In the genomic region with DNA sequence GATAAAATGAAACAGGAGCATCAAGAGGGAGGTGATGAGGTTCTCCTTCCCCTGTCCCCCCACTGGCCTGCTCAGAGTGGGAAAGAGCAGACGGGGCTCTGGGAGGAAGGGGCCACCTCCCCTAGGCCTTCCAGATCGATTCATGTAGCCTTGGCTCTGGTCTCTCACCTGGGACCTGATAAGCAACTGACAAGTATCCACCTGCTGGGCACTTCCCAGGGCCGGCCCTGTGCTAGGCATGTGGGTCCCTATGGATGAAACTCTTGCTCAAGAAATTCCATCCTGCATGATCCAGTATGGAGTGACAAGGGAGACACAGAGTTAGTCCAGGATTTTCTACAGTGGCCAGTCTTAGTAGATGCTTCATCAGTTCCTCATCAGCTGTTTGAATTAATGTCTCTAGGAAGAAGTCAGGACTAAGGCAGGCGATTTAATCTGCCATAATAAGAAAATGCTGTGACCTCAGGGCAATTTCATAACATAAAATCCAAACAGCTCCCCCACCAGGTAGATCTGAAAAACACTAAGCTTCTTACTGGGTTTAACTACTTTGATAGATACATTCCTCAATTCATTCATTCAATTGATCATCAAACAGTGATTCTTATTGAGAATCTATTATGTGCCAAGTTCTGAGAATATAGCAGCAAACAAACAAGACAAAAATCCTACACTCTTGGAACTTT, we compare ENCODE assay signal across 17 cellular contexts. TPM values are rescaled to one million over a fixed set of nuclear protein-coding genes. Genes with fewer than 3 reads are reported as not detected.
DNase-seq lines count a peak whose midpoint lies in the region; ATAC-seq, FAIRE-seq and TF ChIP-seq lines count a peak whose summit lies in the region.
"Had no signal": no experiment of that assay in that cellular context is flagged by ENCODE, and none has a peak within 500 bp of the region (broad histone marks: within the 10 kb centered on the region; RNA-seq: fewer than 3 reads in every experiment).

No MANE protein-coding gene starts in this region.

- H3K4me1 ChIP-seq in HepG2 (ENCODE audit: insufficient read depth, low read length) = peaks cover 23% of the 10 kb centered on the region
- H3K4me1 ChIP-seq in right lobe of liver = peaks cover 0 to 2% (median 1%) of the 10 kb centered on the region in 4 donors
- peaks cover 10% of the 10 kb centered on the region in 2 experiments; a peak in 3 of 5 replicates for H3K4me1 ChIP-seq in K562 (replicated peaks in 1 of 2; ENCODE audit: control insufficient read depth in 2 of 2, insufficient read depth in 2 of 2, low read length in 2 of 2)
- no peaks in the 10 kb centered on the region for H3K4me1 ChIP-seq in mesendoderm (ENCODE audit: control insufficient read depth, low read depth, low read length)
- H3K4me1 ChIP-seq: Caco-2, parathyroid adenoma had no signal

- TF ChIP-seq POLR2A in HepG2 (IDR thresholded peaks at IDR 0.05; ENCODE audit: insufficient read depth in 1 of 2, low read depth in 2 of 2, low read length in 2 of 2) = no peak
- no peak for TF ChIP-seq POLR2A in right lobe of liver (IDR thresholded peaks at IDR 0.05)
- no peak for TF ChIP-seq POLR2A in K562 (conservative IDR thresholded peaks at IDR 0.05)

- H3K9me1 ChIP-seq in K562 (ENCODE audit: control insufficient read depth, insufficient read depth, low read length) = no peaks in the 10 kb centered on the region

- no peak overlapping the region for H4K8ac ChIP-seq in mesendoderm (ENCODE audit: low read depth, low read length)

- H3K27me3 ChIP-seq in HepG2 (ENCODE audit: control insufficient read depth in 1 of 2, insufficient read depth in 2 of 2, low read length in 2 of 2) (no peaks in the 10 kb centered on the region), right lobe of liver (no peaks in the 10 kb centered on the region), K562 (ENCODE audit: control insufficient read depth in 2 of 2, insufficient read depth in 2 of 2, low read length in 2 of 2) (no peaks in the 10 kb centered on the region), mesendoderm (ENCODE audit: insufficient read depth, low read length, poor library complexity) (no peaks in the 10 kb centered on the region)

- ATAC-seq in HepG2 (no peak), right lobe of liver (no peak), K562 (no peak), omental fat pad (ENCODE audit: low FRiP score) (no peak), T-cell (replicated peaks in 1 of 4) (no peak)
- no peak for ATAC-seq in stimulated activated effector memory CD8-positive, alpha-beta T cell treated with anti-CD3 and anti-CD28 coated beads, Interleukin-12 subunit alpha, Interleukin-12 subunit beta, amount 100 ng/mL, for 72 hours
- ATAC-seq: activated naive CD8-positive, alpha-beta T cell treated with anti-CD3 and anti-CD28 coated beads, Interleukin-2, amount 50 U/mL, for 24 hours had no signal

- no peak overlapping the region for H2BK15ac ChIP-seq in mesendoderm (replicated peaks; ENCODE audit: low read depth)

- no peak overlapping the region for H3K23ac ChIP-seq in mesendoderm (ENCODE audit: low read length)

- H3K18ac ChIP-seq in mesendoderm (ENCODE audit: low read length) = no peak overlapping the region

- H3K4me3 Mint-ChIP-seq in T-cell = no peak overlapping the region
- H3K4me3 Mint-ChIP-seq in stimulated activated effector memory CD8-positive, alpha-beta T cell treated with anti-CD3 and anti-CD28 coated beads, Interleukin-12 subunit alpha, Interleukin-12 subunit beta, amount 100 ng/mL, for 72 hours = no peak overlapping the region
- H3K4me3 Mint-ChIP-seq: activated CD4-positive, alpha-beta T cell treated with anti-CD3 and anti-CD28 coated beads, Interleukin-2, amount 10 ng/mL, durations not matched to agents 7 days and 5 days; activated naive CD8-positive, alpha-beta T cell treated with anti-CD3 and anti-CD28 coated beads, Interleukin-2, amount 50 U/mL, for 24 hours had no signal

- H3K9ac ChIP-seq in HepG2 (ENCODE audit: insufficient read depth, low read depth, low read length) = no peak overlapping the region
- no peak overlapping the region for H3K9ac ChIP-seq in K562 (ENCODE audit: insufficient read depth in 1 of 2, low read depth in 2 of 2, low read length in 2 of 2)
- H3K9ac ChIP-seq in mesendoderm (ENCODE audit: low read length) = no peak overlapping the region
- H3K9ac ChIP-seq: parathyroid adenoma had no signal

- no peaks in the 10 kb centered on the region for H3K9me3 Mint-ChIP-seq in T-cell
- H3K9me3 Mint-ChIP-seq in stimulated activated effector memory CD8-positive, alpha-beta T cell treated with anti-CD3 and anti-CD28 coated beads, Interleukin-12 subunit alpha, Interleukin-12 subunit beta, amount 100 ng/mL, for 72 hours = no peaks in the 10 kb centered on the region
- H3K9me3 Mint-ChIP-seq: activated CD4-positive, alpha-beta T cell treated with anti-CD3 and anti-CD28 coated beads, Interleukin-2, amount 10 ng/mL, durations not matched to agents 7 days and 5 days; activated naive CD8-positive, alpha-beta T cell treated with anti-CD3 and anti-CD28 coated beads, Interleukin-2, amount 50 U/mL, for 24 hours had no signal

- WGBS in HepG2 (ENCODE audit: low lambda C conversion rate) = 98% methylated on average over 3 of the region's 4 CpGs
- WGBS in right lobe of liver (ENCODE audit: insufficient coverage, low coverage, low lambda C conversion rate, missing lambda C conversion rate) = 92% methylated on average over 4 of the region's 4 CpGs
- 84% methylated on average over 4 of the region's 4 CpGs for WGBS in K562 (ENCODE audit: insufficient coverage, low coverage, missing lambda C conversion rate)
- no CpG with 5 or more reads among the region's 4 CpGs for WGBS in mesendoderm (ENCODE audit: extremely low coverage, insufficient coverage, low lambda C conversion rate)

- no peak overlapping the region for H4K5ac ChIP-seq in mesendoderm (ENCODE audit: low read length)

- H3K27ac Mint-ChIP-seq in T-cell = no peak overlapping the region
- H3K27ac Mint-ChIP-seq in stimulated activated effector memory CD8-positive, alpha-beta T cell treated with anti-CD3 and anti-CD28 coated beads, Interleukin-12 subunit alpha, Interleukin-12 subunit beta, amount 100 ng/mL, for 72 hours = no peak overlapping the region
- H3K27ac Mint-ChIP-seq: activated CD4-positive, alpha-beta T cell treated with anti-CD3 and anti-CD28 coated beads, Interleukin-2, amount 10 ng/mL, durations not matched to agents 7 days and 5 days; activated naive CD8-positive, alpha-beta T cell treated with anti-CD3 and anti-CD28 coated beads, Interleukin-2, amount 50 U/mL, for 24 hours had no signal

- H3K4me2 ChIP-seq in HepG2 (ENCODE audit: low read depth, low read length) = no peak overlapping the region
- H3K4me2 ChIP-seq in K562 (ENCODE audit: insufficient read depth, low read length) = no peak overlapping the region
- H3K4me2 ChIP-seq in mesendoderm (ENCODE audit: low read length) = no peak overlapping the region

- H3K36me3 Mint-ChIP-seq in T-cell = peaks cover 33% of the 10 kb centered on the region
- peaks cover 34% of the 10 kb centered on the region for H3K36me3 Mint-ChIP-seq in stimulated activated effector memory CD8-positive, alpha-beta T cell treated with anti-CD3 and anti-CD28 coated beads, Interleukin-12 subunit alpha, Interleukin-12 subunit beta, amount 100 ng/mL, for 72 hours

- no peak overlapping the region for H2AK5ac ChIP-seq in mesendoderm (ENCODE audit: low read length)

- peaks cover 0 to 5% (median 0%) of the 10 kb centered on the region in 3 donors for H3K4me1 Mint-ChIP-seq in T-cell
- peaks cover 27% of the 10 kb centered on the region for H3K4me1 Mint-ChIP-seq in stimulated activated effector memory CD8-positive, alpha-beta T cell treated with anti-CD3 and anti-CD28 coated beads, Interleukin-12 subunit alpha, Interleukin-12 subunit beta, amount 100 ng/mL, for 72 hours

- H3K79me2 ChIP-seq in HepG2 (ENCODE audit: insufficient read depth, low read length) (no peaks in the 10 kb centered on the region), K562 (ENCODE audit: control insufficient read depth, insufficient read depth, low read length) (no peaks in the 10 kb centered on the region), mesendoderm (ENCODE audit: control insufficient read depth, insufficient read depth, low read length) (no peaks in the 10 kb centered on the region)
- H3K79me2 ChIP-seq: parathyroid adenoma had no signal

- in situ Hi-C loops in HepG2 (cut with HindIII; ENCODE audit: extremely low pct_ligation_motif_present, low pct_unique_long_range_greater_than_20kb) (no loop called here), K562 (cut with MboI) (no loop called here)

- H3K9me3 ChIP-seq in HepG2 (ENCODE audit: low read length) (no peaks in the 10 kb centered on the region), right lobe of liver (no peaks in the 10 kb centered on the region), K562 (replicated peaks; ENCODE audit: control insufficient read depth, insufficient read depth, low read depth, low read length) (no peaks in the 10 kb centered on the region)
- H3K9me3 ChIP-seq: Caco-2 had no signal

- H3K56ac ChIP-seq in mesendoderm (ENCODE audit: low read length) = no peak overlapping the region

- TF ChIP-seq CTCF in HepG2 (CRISPR knock-in tag; IDR thresholded peaks at IDR 0.05) (peak; percentile 10; the same call in 1 of the 2 replicates), right lobe of liver (IDR thresholded peaks at IDR 0.05) (no peak), K562 (IDR thresholded peaks at IDR 0.05 in 2 of 3, conservative IDR thresholded peaks at IDR 0.05 in 1 of 3; ENCODE audit: insufficient read depth in 2 of 3, low read depth in 1 of 3, low read length in 3 of 3) (peak in 2 of 3 experiments; percentile 16 to 29; a peak in 2 of 6 replicates), omental fat pad (IDR thresholded peaks at IDR 0.05) (no peak)

- POLR2A ChIA-PET in HepG2 (lab: Yijun Ruan, JAX) (interaction anchor here (0.6 to 0.7 kb wide), 2 partner anchors 148 to 417 kb away, joined by 3 to 4 read pairs; no protein-coding TSS in a partner anchor), K562 (lab: Yijun Ruan, JAX) (no interaction called here), T-cell (lab: Charles Lee) (no interaction called here)

- intact Hi-C loops in HepG2 (cut with micrococcal nuclease; ENCODE audit: unreplicated experiment) = no loop called here
- intact Hi-C loops in right lobe of liver (cut with DNase I) = no loop called here
- intact Hi-C loops in K562 (cut with micrococcal nuclease) = no loop called here

- H2AFZ ChIP-seq in HepG2 (ENCODE audit: low read length) (no peak overlapping the region), K562 (ENCODE audit: low read depth, low read length) (no peak overlapping the region)
- H2AFZ ChIP-seq: parathyroid adenoma had no signal

- H3K79me1 ChIP-seq in mesendoderm (ENCODE audit: low read length) = no peaks in the 10 kb centered on the region

- H2BK120ac ChIP-seq in mesendoderm (ENCODE audit: low read depth, low read length) = no peak overlapping the region

- TF ChIP-seq EP300 in HepG2 (IDR thresholded peaks at IDR 0.05; ENCODE audit: low read depth in 2 of 2, low read length in 2 of 2) (no peak), HepG2 (CRISPR knock-in tag; IDR thresholded peaks at IDR 0.05; ENCODE audit: borderline replicate concordance) (no peak), K562 (IDR thresholded peaks at IDR 0.05; ENCODE audit: low read length) (no peak)

- H3K4me3 ChIP-seq in HepG2 (replicated peaks in 1 of 3; ENCODE audit: insufficient read depth in 1 of 3, low read depth in 2 of 3, low read length in 3 of 3) (no peak overlapping the region), right lobe of liver (no peak overlapping the region), K562 (no peak overlapping the region), mesendoderm (ENCODE audit: low read length) (no peak overlapping the region)

- FAIRE-seq in HepG2 (lab: Jason Lieb, UNC) = no peak
- FAIRE-seq in K562 (lab: Jason Lieb, UNC) = peak; percentile 60

- no peak for TF ChIP-seq RAD21 in HepG2 (CRISPR knock-in tag; IDR thresholded peaks at IDR 0.05)
- TF ChIP-seq RAD21 in K562 (CRISPR knock-in tag; conservative IDR thresholded peaks at IDR 0.05 in 1 of 2, IDR thresholded peaks at IDR 0.05 in 1 of 2) = no peak

- BruUV-seq in HepG2 (replicated peaks; lab: Mats Ljungman, UMichigan) (no TSS peak), K562 (replicated peaks; lab: Mats Ljungman, UMichigan) (no TSS peak)

- CTCF ChIA-PET in HepG2 (lab: Yijun Ruan, JAX; ENCODE audit: low intra/inter-chr PET ratio, low total read pairs) (no interaction called here), K562 (lab: Yijun Ruan, JAX; ENCODE audit: low intra/inter-chr PET ratio) (interaction anchor here (0.6 kb wide), 1 partner anchor 412 kb away, joined by 4 read pairs; no protein-coding TSS in a partner anchor), T-cell (lab: Charles Lee) (interaction anchor here (0.6 to 0.8 kb wide), 5 partner anchors 12 to 327 kb away, joined by 3 to 8 read pairs (median 4); no protein-coding TSS in a partner anchor)

- DNase-seq in HepG2 (ENCODE audit: low spot score) (no peak), right lobe of liver (no peak), K562 (ENCODE audit: extremely low read depth in 1 of 4, low spot score in 3 of 4) (peak in 2 of 4 experiments; percentile 30 to 36), mesendoderm (peak; percentile 29), NCI-H2107 (lab: John Stamatoyannopoulos, UW) (no peak), omental fat pad (ENCODE audit: low spot score) (no peak), T-cell (no peak)
- DNase-seq in stimulated activated effector memory CD8-positive, alpha-beta T cell treated with anti-CD3 and anti-CD28 coated beads, Interleukin-12 subunit alpha, Interleukin-12 subunit beta, amount 100 ng/mL, for 72 hours (ENCODE audit: low spot score in 2 of 2) = no peak
- DNase-seq: activated CD4-positive, alpha-beta T cell treated with anti-CD3 and anti-CD28 coated beads, Interleukin-2, amount 10 ng/mL, durations not matched to agents 7 days and 5 days; activated naive CD8-positive, alpha-beta T cell treated with anti-CD3 and anti-CD28 coated beads, Interleukin-2, amount 50 U/mL, for 24 hours; activated T-cell treated with anti-CD3 and anti-CD28 coated beads, Interleukin-2, amount 50 U/mL, for 1 hour; Caco-2; GF-D8; hippocampal formation; NCI-H187 had no signal

- H3K27ac ChIP-seq in HepG2 (ENCODE audit: extremely low read length, insufficient read depth, low read length) (no peak overlapping the region), right lobe of liver (no peak overlapping the region), K562 (ENCODE audit: extremely low read depth, low read depth, low read length) (no peak overlapping the region), mesendoderm (ENCODE audit: low read depth, low read length) (no peak overlapping the region)
- H3K27ac ChIP-seq: HL-60, parathyroid adenoma had no signal

- H3K4ac ChIP-seq in mesendoderm (ENCODE audit: low read depth, low read length) = no peak overlapping the region

- H2BK5ac ChIP-seq in mesendoderm (ENCODE audit: low read length) = no peak overlapping the region

- no peaks in the 10 kb centered on the region for H4K20me1 ChIP-seq in HepG2 (ENCODE audit: insufficient read depth, low read length)
- 0 out of 2 replicates have a peak, but pooled peaks cover 3% of the 10 kb centered on the region for H4K20me1 ChIP-seq in K562 (replicated peaks; ENCODE audit: control insufficient read depth, insufficient read depth, low read length)

- peaks cover 0 to 6% of the 10 kb centered on the region in 2 experiments; a peak in 2 of 5 replicates for H3K36me3 ChIP-seq in HepG2 (replicated peaks in 1 of 2; ENCODE audit: control insufficient read depth in 1 of 2, insufficient read depth in 2 of 2, low read length in 2 of 2)
- H3K36me3 ChIP-seq in right lobe of liver = no peaks in the 10 kb centered on the region
- no peaks in the 10 kb centered on the region for H3K36me3 ChIP-seq in K562 (ENCODE audit: control insufficient read depth, insufficient read depth, low read length)
- no peaks in the 10 kb centered on the region for H3K36me3 ChIP-seq in mesendoderm (ENCODE audit: control insufficient read depth, insufficient read depth, low read length)

- H3K27me3 Mint-ChIP-seq in T-cell = no peaks in the 10 kb centered on the region
- H3K27me3 Mint-ChIP-seq: activated CD4-positive, alpha-beta T cell treated with anti-CD3 and anti-CD28 coated beads, Interleukin-2, amount 10 ng/mL, durations not matched to agents 7 days and 5 days; activated naive CD8-positive, alpha-beta T cell treated with anti-CD3 and anti-CD28 coated beads, Interleukin-2, amount 50 U/mL, for 24 hours had no signal

RNA-seq across cellular contexts. Expression of a gene that starts 44.7 kb away (rescaled TPM):
- total RNA-seq in HepG2 (2016; rRNA removed; fragmentation: Illumina TruSeq; extraction: Trizol) (21.8 and 32.5 TPM in 2 replicates), right lobe of liver (10 to 100 TPM; 20.8 to 50.0 (median 33.6) TPM), K562 (2014; rRNA removed) (4.1 and 6.2 TPM in 2 replicates), K562 (2014; rRNA removed; fragmentation: Illumina TruSeq; extraction: Trizol) (6.2 and 6.4 TPM in 2 replicates), K562 (2015; rRNA removed; fragmentation: Illumina TruSeq; extraction: Trizol) (6.6 and 7.9 TPM in 2 replicates), K562 (2021) (60.6 and 62.1 TPM in 2 replicates), omental fat pad (100 to 1,000 TPM in 1 of 4 donors, 10 to 100 TPM in 3; 93.9 to 141 (median 95.4) TPM), T-cell (100 to 1,000 TPM; 329 to 974 (median 377) TPM)
- total RNA-seq in HepG2 (2016; cell fraction: cytosol; rRNA removed; fragmentation: Illumina TruSeq; extraction: Trizol; ENCODE audit: low read depth) = 10.9 and 11.1 TPM in 2 replicates
- total RNA-seq in HepG2 (2016; cell fraction: insoluble cytoplasmic fraction; rRNA removed; fragmentation: Illumina TruSeq; extraction: Trizol) = 20.7 and 30.7 TPM in 2 replicates
- total RNA-seq in HepG2 (2016; cell fraction: membrane; rRNA removed; fragmentation: Illumina TruSeq; extraction: Trizol) = 45.2 and 45.6 TPM in 2 replicates
- 28.9 and 31.5 TPM in 2 replicates for total RNA-seq in HepG2 (2016; cell fraction: nucleus; rRNA removed; fragmentation: Illumina TruSeq; extraction: Trizol)
- polyA plus RNA-seq in HepG2 (2011; rRNA removed) (11.2 and 12.5 TPM in 2 replicates), K562 (2011; rRNA removed) (6.5 and 11.7 TPM in 2 replicates), K562 (2014; fragmentation: Illumina TruSeq; extraction: Trizol) (20.0 and 20.3 TPM in 2 replicates), K562 (2014; fragmentation: Nextera tagmentation; extraction: Ambion mirVana) (10 to 100 TPM; 32.4 to 42.8 TPM), K562 (2014; rRNA removed) (21.8 and 23.7 TPM in 2 replicates)
- polyA plus RNA-seq in HepG2 (2011; cell fraction: cytosol; rRNA removed) = 6.8 and 9.1 TPM in 2 replicates
- polyA plus RNA-seq in HepG2 (2011; cell fraction: nucleus; rRNA removed) = 13.5 and 16.7 TPM in 2 replicates
- polyA plus RNA-seq in HepG2 (2012) = 52.4 and 60.8 TPM in 2 replicates
- 10.6 and 12.4 TPM in 2 replicates for polyA plus RNA-seq in HepG2 (2016; cell fraction: cytosol; fragmentation: Illumina TruSeq; extraction: Trizol; ENCODE audit: low read depth)
- polyA plus RNA-seq in HepG2 (2016; cell fraction: insoluble cytoplasmic fraction; fragmentation: Illumina TruSeq; extraction: Trizol; ENCODE audit: low read depth) = 78.1 and 90.4 TPM in 2 replicates
- polyA plus RNA-seq in HepG2 (2016; cell fraction: membrane; fragmentation: Illumina TruSeq; extraction: Trizol; ENCODE audit: low read depth) = 44.3 and 47.5 TPM in 2 replicates
- 95.3 and 99.0 TPM in 2 replicates for polyA plus RNA-seq in HepG2 (2016; cell fraction: nucleus; fragmentation: Illumina TruSeq; extraction: Trizol; ENCODE audit: insufficient read depth, low read depth)
- 3.9 and 12.4 TPM in 2 replicates for polyA minus RNA-seq in HepG2 (2011; rRNA and poly(A)+ RNA removed; ENCODE audit: low replicate concordance)
- polyA minus RNA-seq in HepG2 (2011; cell fraction: cytosol; rRNA and poly(A)+ RNA removed) = 25.5 and 27.1 TPM in 2 replicates
- polyA minus RNA-seq in HepG2 (2011; cell fraction: nucleus; rRNA and poly(A)+ RNA removed) = 10.1 and 12.1 TPM in 2 replicates
- 9.5 and 13.7 TPM in 2 replicates for total RNA-seq in K562 (2011; cell fraction: chromatin; rRNA removed; ENCODE audit: low replicate concordance)
- total RNA-seq in K562 (2011; cell fraction: nucleolus; rRNA removed) = 9.7 and 10.2 TPM in 2 replicates
- 11.8 and 19.4 TPM in 2 replicates for total RNA-seq in K562 (2011; cell fraction: nucleoplasm; rRNA removed)
- 3.1 and 12.8 TPM in 2 replicates for polyA plus RNA-seq in K562 (2011; cell fraction: cytosol; rRNA removed)
- polyA plus RNA-seq in K562 (2011; cell fraction: nucleus; rRNA removed) = 6.0 and 19.0 TPM in 2 replicates
- polyA plus RNA-seq in K562 (2012) = 27.2 and 38.8 TPM in 2 replicates
- polyA minus RNA-seq in K562 (2011; rRNA and poly(A)+ RNA removed) = 4.3 and 5.1 TPM in 2 replicates
- polyA minus RNA-seq in K562 (2011; cell fraction: cytosol; rRNA and poly(A)+ RNA removed) = 17.1 and 23.8 TPM in 2 replicates
- polyA minus RNA-seq in K562 (2011; cell fraction: nucleus; rRNA and poly(A)+ RNA removed) = 6.4 and 8.1 TPM in 2 replicates
- polyA plus RNA-seq in mesendoderm (2013, experiment 1 of 2) = 71.1 TPM
- polyA plus RNA-seq in mesendoderm (2013, experiment 2 of 2) = 70.6 TPM

Comparison
In these comparisons a context has a peak if more than half of its experiments do, and no peak if none do; other contexts are left out.
1. CTCF ChIP-seq: peak in HepG2 (single experiment) and K562 (2 of 3); none in right lobe of liver (0 of 4) and omental fat pad (0 of 3).